ENCODE assay signal across 33 cellular contexts in the genomic region with DNA sequence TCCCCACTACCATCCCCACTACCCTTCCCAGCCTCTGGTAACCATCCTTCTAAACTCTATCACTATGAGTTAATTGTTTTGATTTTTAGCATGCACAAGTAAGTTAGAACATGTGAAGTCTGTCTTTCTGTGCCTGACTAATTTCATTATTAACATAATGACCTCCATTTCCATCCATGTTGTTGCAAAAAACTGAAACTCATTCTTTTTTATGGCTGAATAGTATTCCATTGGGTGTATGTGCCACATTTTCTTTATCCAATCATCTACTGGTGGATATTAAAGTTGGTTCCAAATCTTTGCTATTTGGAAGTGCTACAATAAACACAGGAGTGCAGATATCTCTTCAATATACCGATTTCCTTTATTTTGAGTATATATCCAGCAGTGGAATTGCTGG. TPM values are rescaled to one million over a fixed set of nuclear protein-coding genes. Genes with fewer than 3 reads are reported as not detected.
DNase-seq lines count a peak whose midpoint lies in the region; ATAC-seq, FAIRE-seq and TF ChIP-seq lines count a peak whose summit lies in the region.
"Had no signal": no experiment of that assay in that cellular context is flagged by ENCODE, and none has a peak within 500 bp of the region (broad histone marks: within the 10 kb centered on the region; RNA-seq: fewer than 3 reads in every experiment).

No MANE protein-coding gene starts in this region.

- no peak for TF ChIP-seq EP300 in K562 (IDR thresholded peaks at IDR 0.05; ENCODE audit: low read length)
- TF ChIP-seq EP300 in sigmoid colon (IDR thresholded peaks at IDR 0.05): no peak

- no peak overlapping the region for H3K27ac ChIP-seq in HEK293 (ENCODE audit: extremely low read depth, low read depth, low read length)
- no peak overlapping the region for H3K27ac ChIP-seq in K562 (ENCODE audit: extremely low read depth, low read depth, low read length)
- no peak overlapping the region for H3K27ac ChIP-seq in sigmoid colon
- H3K27ac ChIP-seq: 22Rv1; A549; BLaER1; BLaER1 treated with 17β-estradiol and CSF1 and Interleukin-3, amounts not matched to agents 10 nM and 100 nM; C4-2B had no signal

- H3K27me3 ChIP-seq in K562 (ENCODE audit: control insufficient read depth in 2 of 2, insufficient read depth in 2 of 2, low read length in 2 of 2) (no peaks in the 10 kb centered on the region), sigmoid colon (peaks cover 0 to 3% (median 0%) of the 10 kb centered on the region in 3 donors)
- H3K27me3 ChIP-seq: BE2C; BLaER1; BLaER1 treated with 17β-estradiol and CSF1 and Interleukin-3, amounts not matched to agents 10 nM and 100 nM had no signal

- BruUV-seq in K562 (replicated peaks; lab: Mats Ljungman, UMichigan): no TSS peak

- H3K4me1 Mint-ChIP-seq in activated CD8-positive, alpha-beta T cell treated with anti-CD3 and anti-CD28 coated beads for 36 hours (ENCODE audit: low read depth): no peaks in the 10 kb centered on the region
- H3K4me1 Mint-ChIP-seq: B cell; CD14-positive monocyte; CD4-positive, alpha-beta memory T cell; CD4-positive, CD25-positive, alpha-beta regulatory T cell; CD8-positive, alpha-beta memory T cell had no signal

- POLR2A ChIA-PET in HEK293 (lab: Yijun Ruan, JAX): no interaction called here
- POLR2A ChIA-PET in K562 (lab: Yijun Ruan, JAX): no interaction called here
- POLR2A ChIA-PET in activated CD8-positive, alpha-beta T cell treated with anti-CD3 and anti-CD28 coated beads for 36 hours (lab: Charles Lee): no interaction called here

- H3K27me3 Mint-ChIP-seq in activated CD8-positive, alpha-beta T cell treated with anti-CD3 and anti-CD28 coated beads for 36 hours: peaks cover 9% of the 10 kb centered on the region

- H3K9me1 ChIP-seq in K562 (ENCODE audit: control insufficient read depth, insufficient read depth, low read length): no peaks in the 10 kb centered on the region

- H3K9ac ChIP-seq in K562 (ENCODE audit: insufficient read depth in 1 of 2, low read depth in 2 of 2, low read length in 2 of 2): no peak overlapping the region
- H3K9ac ChIP-seq: BLaER1; BLaER1 treated with 17β-estradiol and CSF1 and Interleukin-3, amounts not matched to agents 10 nM and 100 nM had no signal

- no peaks in the 10 kb centered on the region for H3K79me2 ChIP-seq in K562 (ENCODE audit: control insufficient read depth, insufficient read depth, low read length)

- no peaks in the 10 kb centered on the region for H4K20me1 ChIP-seq in K562 (replicated peaks; ENCODE audit: control insufficient read depth, insufficient read depth, low read length)
- H4K20me1 ChIP-seq: BLaER1; BLaER1 treated with 17β-estradiol and CSF1 and Interleukin-3, amounts not matched to agents 10 nM and 100 nM had no signal

- WGBS in K562 (ENCODE audit: insufficient coverage, low coverage, missing lambda C conversion rate): 20% methylated on average over 1 of the region's 1 CpG
- 93 to 94% methylated on average over 1 of the region's 1 CpG for WGBS in sigmoid colon, 2 donors

- H3K9me3 ChIP-seq in HEK293 (ENCODE audit: control insufficient read depth, insufficient read depth, low read depth, low read length) (no peaks in the 10 kb centered on the region), K562 (replicated peaks; ENCODE audit: control insufficient read depth, insufficient read depth, low read depth, low read length) (no peaks in the 10 kb centered on the region), sigmoid colon (no peaks in the 10 kb centered on the region)
- H3K9me3 ChIP-seq: BE2C; BLaER1; BLaER1 treated with 17β-estradiol and CSF1 and Interleukin-3, amounts not matched to agents 10 nM and 100 nM; Caco-2 had no signal

- DNase-seq in K562 (ENCODE audit: extremely low read depth in 1 of 4, low spot score in 3 of 4) (no peak), sigmoid colon (no peak)
- DNase-seq in activated CD8-positive, alpha-beta T cell treated with anti-CD3 and anti-CD28 coated beads for 36 hours: no peak
- DNase-seq: 8988T; ACHN; AML-193; BE2C; C1 segment of cervical spinal cord; Caco-2; Calu3; CD4-positive, alpha-beta memory T cell; CD4-positive, alpha-beta T cell; CD4-positive, CD25-positive, alpha-beta regulatory T cell; CD8-positive, alpha-beta memory T cell; CD8-positive, alpha-beta T cell; COR-L47; DMS 273 treated with DMSO at 0.1 percent for 48 hours; DMS153; DMS53; DMS79; DMS79 treated with DMSO at 0.1 percent for 48 hours; DND-41; EL had no signal

- no peaks in the 10 kb centered on the region for H3K36me3 Mint-ChIP-seq in activated CD8-positive, alpha-beta T cell treated with anti-CD3 and anti-CD28 coated beads for 36 hours (ENCODE audit: low read depth)
- H3K36me3 Mint-ChIP-seq: CD14-positive monocyte; CD4-positive, alpha-beta memory T cell; CD4-positive, CD25-positive, alpha-beta regulatory T cell; CD8-positive, alpha-beta memory T cell; CD8-positive, alpha-beta T cell had no signal

- H3K4me1 ChIP-seq in HEK293 (ENCODE audit: control insufficient read depth, insufficient read depth, low read length) (no peaks in the 10 kb centered on the region), K562 (replicated peaks in 1 of 2; ENCODE audit: control insufficient read depth in 2 of 2, insufficient read depth in 2 of 2, low read length in 2 of 2) (peaks cover 0 to 5% of the 10 kb centered on the region in 2 experiments; a peak in 2 of 5 replicates), sigmoid colon (no peaks in the 10 kb centered on the region)
- H3K4me1 ChIP-seq: A549; BE2C; BLaER1; BLaER1 treated with 17β-estradiol and CSF1 and Interleukin-3, amounts not matched to agents 10 nM and 100 nM had no signal

- H3K4me2 ChIP-seq in K562 (ENCODE audit: insufficient read depth, low read length): no peak overlapping the region
- H3K4me2 ChIP-seq: A549; BLaER1; BLaER1 treated with 17β-estradiol and CSF1 and Interleukin-3, amounts not matched to agents 10 nM and 100 nM had no signal

- H3K4me3 Mint-ChIP-seq in activated CD8-positive, alpha-beta T cell treated with anti-CD3 and anti-CD28 coated beads for 36 hours: no peak overlapping the region
- H3K4me3 Mint-ChIP-seq: B cell; CD14-positive monocyte; CD4-positive, alpha-beta memory T cell; CD4-positive, alpha-beta T cell; CD4-positive, CD25-positive, alpha-beta regulatory T cell; CD8-positive, alpha-beta memory T cell; CD8-positive, alpha-beta T cell had no signal

- H3K36me3 ChIP-seq in HEK293 (ENCODE audit: control insufficient read depth in 2 of 2, insufficient read depth in 1 of 2, low read length in 2 of 2): no peaks in the 10 kb centered on the region
- H3K36me3 ChIP-seq in K562 (ENCODE audit: control insufficient read depth, insufficient read depth, low read length): no peaks in the 10 kb centered on the region
- H3K36me3 ChIP-seq in sigmoid colon: no peaks in the 10 kb centered on the region
- H3K36me3 ChIP-seq: BE2C; BLaER1; BLaER1 treated with 17β-estradiol and CSF1 and Interleukin-3, amounts not matched to agents 10 nM and 100 nM had no signal

- H3K9me3 Mint-ChIP-seq in activated CD8-positive, alpha-beta T cell treated with anti-CD3 and anti-CD28 coated beads for 36 hours: no peaks in the 10 kb centered on the region
- H3K9me3 Mint-ChIP-seq: CD4-positive, alpha-beta T cell had no signal

- in situ Hi-C loops in K562 (cut with MboI): no loop called here

- no peak overlapping the region for H3K4me3 ChIP-seq in HEK293 (ENCODE audit: low read depth, low read length)
- H3K4me3 ChIP-seq in K562: no peak overlapping the region
- no peak overlapping the region for H3K4me3 ChIP-seq in sigmoid colon
- H3K4me3 ChIP-seq: A549; BLaER1; BLaER1 treated with 17β-estradiol and CSF1 and Interleukin-3, amounts not matched to agents 10 nM and 100 nM had no signal

- H2AFZ ChIP-seq in K562 (ENCODE audit: low read depth, low read length): no peak overlapping the region

- no peak for FAIRE-seq in K562 (lab: Jason Lieb, UNC)
- FAIRE-seq: A204.1, A549, D721Med had no signal

- ATAC-seq in K562: no peak
- no peak for ATAC-seq in activated CD8-positive, alpha-beta T cell treated with anti-CD3 and anti-CD28 coated beads for 36 hours
- ATAC-seq: A549; CD8-positive, alpha-beta T cell had no signal

- intact Hi-C loops in K562 (cut with micrococcal nuclease): no loop called here
- intact Hi-C loops in activated CD8-positive, alpha-beta T cell treated with anti-CD3 and anti-CD28 coated beads for 36 hours (cut with micrococcal nuclease): no loop called here
- intact Hi-C loops in sigmoid colon (cut with DNase I): no loop called here

- TF ChIP-seq POLR2A in K562 (conservative IDR thresholded peaks at IDR 0.05) (no peak), sigmoid colon (IDR thresholded peaks at IDR 0.05) (no peak)

- TF ChIP-seq RAD21 in K562 (CRISPR knock-in tag; conservative IDR thresholded peaks at IDR 0.05 in 1 of 2, IDR thresholded peaks at IDR 0.05 in 1 of 2): no peak

- TF ChIP-seq CTCF in HEK293 (tag by site-specific recombination; IDR thresholded peaks at IDR 0.05): no peak
- TF ChIP-seq CTCF in K562 (IDR thresholded peaks at IDR 0.05 in 2 of 3, conservative IDR thresholded peaks at IDR 0.05 in 1 of 3; ENCODE audit: insufficient read depth in 2 of 3, low read depth in 1 of 3, low read length in 3 of 3): no peak
- TF ChIP-seq CTCF in activated CD8-positive, alpha-beta T cell treated with anti-CD3 and anti-CD28 coated beads for 36 hours (IDR thresholded peaks at IDR 0.05): no peak
- no peak for TF ChIP-seq CTCF in sigmoid colon (IDR thresholded peaks at IDR 0.05)

- CTCF ChIA-PET in HEK293 (lab: Yijun Ruan, JAX): no interaction called here
- CTCF ChIA-PET in K562 (lab: Yijun Ruan, JAX; ENCODE audit: low intra/inter-chr PET ratio): no interaction called here
- CTCF ChIA-PET in activated CD8-positive, alpha-beta T cell treated with anti-CD3 and anti-CD28 coated beads for 36 hours (lab: Charles Lee): no interaction called here

- H3K27ac Mint-ChIP-seq in activated CD8-positive, alpha-beta T cell treated with anti-CD3 and anti-CD28 coated beads for 36 hours: no peak overlapping the region
- H3K27ac Mint-ChIP-seq: B cell; CD14-positive monocyte; CD4-positive, alpha-beta memory T cell; CD4-positive, alpha-beta T cell; CD4-positive, CD25-positive, alpha-beta regulatory T cell; CD8-positive, alpha-beta memory T cell; CD8-positive, alpha-beta T cell had no signal

RNA-seq across cellular contexts. Expression of a gene that starts 13.2 kb away (rescaled TPM):
- total RNA-seq in K562 (2011; cell fraction: chromatin; rRNA removed; ENCODE audit: low replicate concordance): 4.0 and 12.4 TPM in 2 replicates
- total RNA-seq in K562 (2011; cell fraction: nucleolus; rRNA removed): 5.7 and 6.2 TPM in 2 replicates
- 5.2 and 6.4 TPM in 2 replicates for total RNA-seq in K562 (2011; cell fraction: nucleoplasm; rRNA removed)
- total RNA-seq in K562 (2014; rRNA removed): 11.3 and 13.0 TPM in 2 replicates
- total RNA-seq in K562 (2014; rRNA removed; fragmentation: Illumina TruSeq; extraction: Trizol): 13.7 and 17.2 TPM in 2 replicates
- 29.0 and 29.3 TPM in 2 replicates for total RNA-seq in K562 (2015; rRNA removed; fragmentation: Illumina TruSeq; extraction: Trizol)
- total RNA-seq in K562 (2021): 21.5 and 23.0 TPM in 2 replicates
- polyA plus RNA-seq in K562 (2011; rRNA removed): 4.8 and 6.1 TPM in 2 replicates
- polyA plus RNA-seq in K562 (2011; cell fraction: cytosol; rRNA removed): 4.5 and 5.7 TPM in 2 replicates
- polyA plus RNA-seq in K562 (2011; cell fraction: nucleus; rRNA removed): 3.7 and 4.0 TPM in 2 replicates
- polyA plus RNA-seq in K562 (2012): 9.0 and 13.2 TPM in 2 replicates
- 11.1 and 11.6 TPM in 2 replicates for polyA plus RNA-seq in K562 (2014; fragmentation: Illumina TruSeq; extraction: Trizol)
- 1 to 10 TPM; 5.3 to 8.1 TPM for polyA plus RNA-seq in K562 (2014; fragmentation: Nextera tagmentation; extraction: Ambion mirVana)
- polyA plus RNA-seq in K562 (2014; rRNA removed): 9.3 and 9.7 TPM in 2 replicates
- 10.7 and 12.0 TPM in 2 replicates for polyA minus RNA-seq in K562 (2011; rRNA and poly(A)+ RNA removed)
- 6.6 and 9.7 TPM in 2 replicates for polyA minus RNA-seq in K562 (2011; cell fraction: cytosol; rRNA and poly(A)+ RNA removed)
- 5.8 and 6.6 TPM in 2 replicates for polyA minus RNA-seq in K562 (2011; cell fraction: nucleus; rRNA and poly(A)+ RNA removed)
- under 1 TPM in 1 of 2 experiments, not detected in 1; 0.07 TPM for total RNA-seq in activated CD8-positive, alpha-beta T cell treated with anti-CD3 and anti-CD28 coated beads for 36 hours
- 1 to 10 TPM; 1.5 to 4.3 (median 3.1) TPM for total RNA-seq in sigmoid colon
- 1 to 10 TPM in 2 of 3 donors, under 1 TPM in 1; 0.92 to 3.1 (median 1.2) TPM for polyA plus RNA-seq in sigmoid colon
- total RNA-seq: B cell; CD4-positive, alpha-beta T cell; CD8-positive, alpha-beta T cell had no signal
- polyA plus RNA-seq: CD4-positive, alpha-beta memory T cell; CD8-positive, alpha-beta memory T cell had no signal
